ENCODE assay signal across 8 cellular contexts in genomic region chr17:76264425-76264754, GRCh38. TPM values are rescaled to one million over a fixed set of nuclear protein-coding genes. Genes with fewer than 3 reads are reported as not detected.
A peak's percentile ranks its signal among the peaks of the same experiment; 100 is the strongest.
DNase-seq lines count a peak whose midpoint lies in the region; ATAC-seq and TF ChIP-seq lines count a peak whose summit lies in the region.

No MANE protein-coding gene starts in this region.

- H3K27ac Mint-ChIP-seq in activated naive CD8-positive, alpha-beta T cell = peak overlapping the region; percentile 97

- no peak for ATAC-seq in HG03469 (IDR thresholded peaks at IDR 0.05; ENCODE audit: unreplicated experiment)

- H3K27me3 ChIP-seq in H7 (ENCODE audit: control insufficient read depth, insufficient read depth, low read length) = no peaks in the 10 kb centered on the region
- no peaks in the 10 kb centered on the region for H3K27me3 ChIP-seq in mucosa of rectum (ENCODE audit: control insufficient read depth in 2 of 2, insufficient read depth in 2 of 2, low read length in 2 of 2)

- H3K4me3 Mint-ChIP-seq in activated naive CD8-positive, alpha-beta T cell = peak overlapping the region; percentile 78

- peaks cover 75 to 77% of the 10 kb centered on the region in 2 donors for H3K4me1 ChIP-seq in mucosa of rectum (ENCODE audit: control insufficient read depth in 2 of 2, insufficient read depth in 2 of 2, low read length in 2 of 2)

- H3K36me3 Mint-ChIP-seq in activated naive CD8-positive, alpha-beta T cell = peaks cover 6% of the 10 kb centered on the region

- TF ChIP-seq CTCF in AG10803 (conservative IDR thresholded peaks at IDR 0.05; ENCODE audit: low read length) = no peak
- no peak for TF ChIP-seq CTCF in lower leg skin (IDR thresholded peaks at IDR 0.05)

- H3K9ac ChIP-seq in mucosa of rectum (ENCODE audit: low read depth in 1 of 2, low read length in 2 of 2) = peak overlapping the region; percentile 47 to 63

- H3K36me3 ChIP-seq in H7 (replicated peaks; ENCODE audit: control insufficient read depth, insufficient read depth, low read length) = no peaks in the 10 kb centered on the region; the same call in none of the 2 replicates
- H3K36me3 ChIP-seq in mucosa of rectum (ENCODE audit: control insufficient read depth in 2 of 2, insufficient read depth in 2 of 2, low read length in 2 of 2) = peaks cover 7 to 9% of the 10 kb centered on the region in 2 donors

- H3K4me3 ChIP-seq in AG10803 (ENCODE audit: low read length) (peak overlapping the region; percentile 47), H7 (ENCODE audit: insufficient read depth, low read depth, low read length) (no peak overlapping the region), mucosa of rectum (ENCODE audit: low read length in 2 of 2) (peak overlapping the region; percentile 37 to 53), lower leg skin (ENCODE audit: low read depth, poor library complexity, severe bottlenecking) (no peak overlapping the region)

- no peaks in the 10 kb centered on the region for H3K27me3 Mint-ChIP-seq in activated naive CD8-positive, alpha-beta T cell

- H3K27ac ChIP-seq in mucosa of rectum (ENCODE audit: low read depth in 2 of 2, low read length in 2 of 2) = peak overlapping the region; percentile 93 to 95

- no peaks in the 10 kb centered on the region for H3K9me3 Mint-ChIP-seq in activated naive CD8-positive, alpha-beta T cell (ENCODE audit: low read depth)

- no peak for TF ChIP-seq POLR2A in lower leg skin (IDR thresholded peaks at IDR 0.05)

- intact Hi-C loops in lower leg skin (cut with DNase I; ENCODE audit: low total_unique reads) = no loop called here

- peaks cover 56% of the 10 kb centered on the region for H3K4me1 Mint-ChIP-seq in activated naive CD8-positive, alpha-beta T cell (ENCODE audit: low read depth)

- 27% methylated on average over 9 of the region's 9 CpGs for WGBS in lower leg skin, 2 donors

- H3K9me3 ChIP-seq in mucosa of rectum (ENCODE audit: control insufficient read depth in 2 of 2, low read length in 2 of 2) = no peaks in the 10 kb centered on the region

- no peak for DNase-seq in AG10803 (ENCODE audit: low read depth)
- peak; percentile 40 for DNase-seq in H7
- DNase-seq in NCI-H1694 treated with DMSO at 0.1 percent for 48 hours (lab: John Stamatoyannopoulos, UW) = no peak
- DNase-seq in kidney glomerular epithelial cell (lab: John Stamatoyannopoulos, UW) = no peak
- DNase-seq in lower leg skin (ENCODE audit: low spot score in 2 of 2) = no peak

RNA-seq across cellular contexts. Expression of gene UBALD2, which starts 0.8 kb away (rescaled TPM):
- 21.3 and 24.8 TPM in 2 replicates for total RNA-seq in H7 (2014; rRNA removed; shearing (Covaris generic))
- total RNA-seq in lower leg skin = 10 to 100 TPM; 21.3 to 50.9 (median 28.6) TPM

RNA-seq across cellular contexts. Expression of gene RNF157, which starts 24.1 kb away (rescaled TPM):
- total RNA-seq in H7 (2014; rRNA removed; shearing (Covaris generic)) = 4.2 and 5.6 TPM in 2 replicates
- 1 to 10 TPM in 3 of 4 donors, under 1 TPM in 1; 0.83 to 2.4 (median 1.4) TPM for total RNA-seq in lower leg skin

RNA-seq across cellular contexts. Expression of gene QRICH2, which starts 43.7 kb away (rescaled TPM):
- 0.70 and 1.1 TPM in 2 replicates for total RNA-seq in H7 (2014; rRNA removed; shearing (Covaris generic))
- 1 to 10 TPM in 3 of 4 donors, under 1 TPM in 1; 0.88 to 3.3 (median 1.8) TPM for total RNA-seq in lower leg skin

Comparison
In these comparisons a context has a peak if more than half of its experiments do, and no peak if none do; other contexts are left out.
1. H3K4me3 ChIP-seq: peak in AG10803 (single experiment) and mucosa of rectum (2 of 2); none in H7 (single experiment) and lower leg skin (single experiment).